ENCODE assay signal across 12 cellular contexts in genomic region chr4:168723020-168723419, GRCh38.
DNase-seq lines count a peak whose midpoint lies in the region; ATAC-seq, FAIRE-seq and TF ChIP-seq lines count a peak whose summit lies in the region.
"Had no signal": no experiment of that assay in that cellular context is flagged by ENCODE, and none has a peak within 500 bp of the region (broad histone marks: within the 10 kb centered on the region; RNA-seq: fewer than 3 reads in every experiment).

No MANE protein-coding gene starts in this region.

- H3K4me1 Mint-ChIP-seq in astrocyte (ENCODE audit: low read depth, unreplicated experiment), result peaks cover 44% of the 10 kb centered on the region
- peaks cover 17% of the 10 kb centered on the region for H3K4me1 Mint-ChIP-seq in activated naive CD4-positive, alpha-beta T cell treated with anti-CD3 and anti-CD28 coated beads for 36 hours (ENCODE audit: low read depth)

- H3K9me3 ChIP-seq in BLaER1 treated with 17β-estradiol and CSF1 and Interleukin-3, amounts not matched to agents 10 nM and 100 nM (replicated peaks in 1 of 11), result peaks cover 12 to 22% (median 15%) of the 10 kb centered on the region in 11 experiments; a peak in 20 of 22 replicates
- peaks cover 2% of the 10 kb centered on the region for H3K9me3 ChIP-seq in astrocyte (ENCODE audit: insufficient read depth, low read depth, low read length)

- DNase-seq in astrocyte (ENCODE audit: low read depth), result peak; percentile 70
- DNase-seq in kidney tubule cell (ENCODE audit: low spot score), result peak; percentile 41
- DNase-seq in activated naive CD4-positive, alpha-beta T cell treated with anti-CD3 and anti-CD28 coated beads for 36 hours, result no peak
- no peak for DNase-seq in erythroblast (lab: John Stamatoyannopoulos, UW)
- no peak for DNase-seq in G401 (ENCODE audit: low spot score)
- DNase-seq: activated effector memory CD4-positive, alpha-beta T cell treated with Interleukin-2 at 50 U/mL for 16 hours; COR-L47; effector CD4-positive, alpha-beta T cell; GOT3 had no signal

- H3K9me3 Mint-ChIP-seq in astrocyte (ENCODE audit: unreplicated experiment), result peaks cover 7% of the 10 kb centered on the region
- peaks cover 7% of the 10 kb centered on the region for H3K9me3 Mint-ChIP-seq in activated naive CD4-positive, alpha-beta T cell treated with anti-CD3 and anti-CD28 coated beads for 36 hours

- CTCF ChIA-PET in activated naive CD4-positive, alpha-beta T cell treated with anti-CD3 and anti-CD28 coated beads for 36 hours (lab: Charles Lee), result no interaction called here

- H3K4me1 ChIP-seq in BLaER1 treated with 17β-estradiol and CSF1 and Interleukin-3, amounts not matched to agents 10 nM and 100 nM, result peaks cover 0 to 65% (median 30%) of the 10 kb centered on the region in 10 experiments; a peak in 12 of 20 replicates
- H3K4me1 ChIP-seq in astrocyte (ENCODE audit: insufficient read depth, low read length), result peaks cover 24% of the 10 kb centered on the region

- peak; percentile 78 for FAIRE-seq in astrocyte (lab: Jason Lieb, UNC)

- in situ Hi-C loops in G401 (cut with HindIII; ENCODE audit: low sequenced_read_pairs), result no loop called here

- no peak overlapping the region for H3K4me3 ChIP-seq in BLaER1 treated with 17β-estradiol and CSF1 and Interleukin-3, amounts not matched to agents 10 nM and 100 nM
- no peak overlapping the region for H3K4me3 ChIP-seq in astrocyte (ENCODE audit: insufficient read depth, low read depth, low read length)

- H3K79me2 ChIP-seq in astrocyte (ENCODE audit: insufficient read depth, low read length), result peaks cover 23% of the 10 kb centered on the region

- H2AFZ ChIP-seq in astrocyte (ENCODE audit: low read depth, low read length), result no peak overlapping the region

- peak overlapping the region in 2 of 11 experiments; percentile 13 to 27; a peak in 2 of 22 replicates for H3K9ac ChIP-seq in BLaER1 treated with 17β-estradiol and CSF1 and Interleukin-3, amounts not matched to agents 10 nM and 100 nM
- H3K9ac ChIP-seq in astrocyte (ENCODE audit: low read length), result no peak overlapping the region

- no peak for TF ChIP-seq POLR2A in erythroblast (IDR thresholded peaks at IDR 0.05; ENCODE audit: low read length)

- no peaks in the 10 kb centered on the region for H3K36me3 ChIP-seq in BLaER1 treated with 17β-estradiol and CSF1 and Interleukin-3, amounts not matched to agents 10 nM and 100 nM
- H3K36me3 ChIP-seq in astrocyte (ENCODE audit: insufficient read depth, low read length), result peaks cover 3% of the 10 kb centered on the region

- H4K20me1 ChIP-seq in BLaER1 treated with 17β-estradiol and CSF1 and Interleukin-3, amounts not matched to agents 10 nM and 100 nM, result no peaks in the 10 kb centered on the region
- no peaks in the 10 kb centered on the region for H4K20me1 ChIP-seq in astrocyte (ENCODE audit: insufficient read depth, low read length)

- H3K27ac ChIP-seq in BLaER1 treated with 17β-estradiol and CSF1 and Interleukin-3, amounts not matched to agents 10 nM and 100 nM, result peak overlapping the region in 4 of 11 experiments; percentile 43 to 73 (median 62); a peak in 8 of 22 replicates
- peak overlapping the region; percentile 10 for H3K27ac ChIP-seq in astrocyte (ENCODE audit: low read depth, low read length)

- intact Hi-C loops in activated naive CD4-positive, alpha-beta T cell treated with anti-CD3 and anti-CD28 coated beads for 36 hours (cut with micrococcal nuclease), result no loop called here

- peaks cover 37% of the 10 kb centered on the region for H3K36me3 Mint-ChIP-seq in astrocyte (ENCODE audit: low read depth, unreplicated experiment)
- H3K36me3 Mint-ChIP-seq in activated naive CD4-positive, alpha-beta T cell treated with anti-CD3 and anti-CD28 coated beads for 36 hours (ENCODE audit: low read depth), result no peaks in the 10 kb centered on the region

- peak overlapping the region in 7 of 11 experiments; percentile 10 to 76 (median 72); a peak in 13 of 22 replicates for H3K4me2 ChIP-seq in BLaER1 treated with 17β-estradiol and CSF1 and Interleukin-3, amounts not matched to agents 10 nM and 100 nM
- peak overlapping the region; percentile 74 for H3K4me2 ChIP-seq in astrocyte (ENCODE audit: low read length)

- no peaks in the 10 kb centered on the region for H3K27me3 ChIP-seq in BLaER1 treated with 17β-estradiol and CSF1 and Interleukin-3, amounts not matched to agents 10 nM and 100 nM
- H3K27me3 ChIP-seq in astrocyte (ENCODE audit: insufficient read depth, low read length), result no peaks in the 10 kb centered on the region

- ATAC-seq in HG02973 (IDR thresholded peaks at IDR 0.05; ENCODE audit: unreplicated experiment), result peak; percentile 39
- no peak for ATAC-seq in GM19467 (IDR thresholded peaks at IDR 0.05; ENCODE audit: unreplicated experiment)

- peak overlapping the region; percentile 58 for H3K27ac Mint-ChIP-seq in astrocyte (ENCODE audit: unreplicated experiment)
- no peak overlapping the region for H3K27ac Mint-ChIP-seq in activated naive CD4-positive, alpha-beta T cell treated with anti-CD3 and anti-CD28 coated beads for 36 hours

- TF ChIP-seq CTCF in astrocyte (IDR thresholded peaks at IDR 0.05; ENCODE audit: insufficient read depth, low read depth, low read length), result no peak

- H3K27me3 Mint-ChIP-seq in astrocyte (ENCODE audit: low read depth, unreplicated experiment), result no peaks in the 10 kb centered on the region
- peaks cover 26% of the 10 kb centered on the region for H3K27me3 Mint-ChIP-seq in activated naive CD4-positive, alpha-beta T cell treated with anti-CD3 and anti-CD28 coated beads for 36 hours (ENCODE audit: low read depth)

- H3K4me3 Mint-ChIP-seq in astrocyte (ENCODE audit: unreplicated experiment), result no peak overlapping the region
- no peak overlapping the region for H3K4me3 Mint-ChIP-seq in activated naive CD4-positive, alpha-beta T cell treated with anti-CD3 and anti-CD28 coated beads for 36 hours

Comparison
In these comparisons a context has a peak if more than half of its experiments do, and no peak if none do; other contexts are left out.
1. DNase-seq: peak in astrocyte (single experiment) and kidney tubule cell (single experiment); none in activated naive CD4-positive, alpha-beta T cell treated with anti-CD3 and anti-CD28 coated beads for 36 hours (single experiment), erythroblast (0 of 2) and G401 (single experiment).